13 cellular contexts compared by ENCODE assay signal in the genomic region with DNA sequence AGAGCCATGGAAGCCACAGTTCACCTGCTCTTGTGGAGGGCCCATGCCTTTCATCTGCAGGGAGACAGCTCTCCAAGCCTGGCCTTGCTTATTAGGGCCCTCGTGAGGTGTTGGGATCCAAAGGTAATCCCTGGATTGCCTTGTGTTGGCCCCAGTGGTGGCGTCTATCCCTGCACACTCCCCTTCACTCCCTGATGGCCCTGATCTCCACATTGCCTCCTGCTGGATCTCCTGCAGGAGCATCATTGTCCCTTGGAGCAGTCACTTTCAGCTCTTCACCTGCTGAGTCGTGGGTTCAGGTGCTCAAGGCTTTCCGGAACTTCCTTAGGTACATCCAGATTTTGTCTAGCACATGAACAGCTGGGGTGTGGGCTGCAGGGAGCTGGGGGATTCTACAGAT. TPM values are rescaled to one million over a fixed set of nuclear protein-coding genes. Genes with fewer than 3 reads are reported as not detected.
DNase-seq lines count a peak whose midpoint lies in the region; ATAC-seq and TF ChIP-seq lines count a peak whose summit lies in the region.
"Had no signal": no experiment of that assay in that cellular context is flagged by ENCODE, and none has a peak within 500 bp of the region (broad histone marks: within the 10 kb centered on the region; RNA-seq: fewer than 3 reads in every experiment).

No MANE protein-coding gene starts in this region.

- intact Hi-C loops in heart left ventricle (cut with DNase I) (loop anchor here in 2 of 10 donors (10.0 kb wide), 1 partner anchor 274 kb away; no protein-coding TSS in a partner anchor), Right ventricle myocardium inferior (cut with DNase I) (no loop called here), posterior vena cava (cut with DNase I) (loop anchor here in 1 of 2 donors (5.0 kb wide), 1 partner anchor 272 kb away; no protein-coding TSS in a partner anchor)

- TF ChIP-seq CTCF in heart left ventricle (IDR thresholded peaks at IDR 0.05): no peak
- TF ChIP-seq CTCF in upper lobe of left lung (IDR thresholded peaks at IDR 0.05): no peak

- H3K27ac ChIP-seq in heart left ventricle: peak overlapping the region in 11 of 12 donors; percentile 61 to 87 (median 80)
- H3K27ac ChIP-seq in caudate nucleus (ENCODE audit: low read depth, low read length): peak overlapping the region; percentile 60
- H3K27ac ChIP-seq in muscle layer of duodenum (ENCODE audit: low read length): peak overlapping the region; percentile 77
- H3K27ac ChIP-seq in upper lobe of left lung: peak overlapping the region; percentile 70 to 87 (median 86)

- DNase-seq in heart left ventricle (peak in 1 of 5 donors; percentile 18), Right ventricle myocardium inferior (ENCODE audit: missing footprints) (no peak), caudate nucleus (lab: John Stamatoyannopoulos, UW) (no peak), upper lobe of left lung (no peak), SHP77 treated with DMSO at 0.1 percent for 48 hours (lab: John Stamatoyannopoulos, UW) (no peak), posterior vena cava (ENCODE audit: low spot score) (no peak)
- DNase-seq in activated naive CD4-positive, alpha-beta T cell treated with Interleukin-2 at 50 U/mL for 16 hours: no peak
- DNase-seq: activated CD4-positive, alpha-beta T cell treated with anti-CD3 and anti-CD28 coated beads for 36 hours; central memory CD4-positive, alpha-beta T cell; immature natural killer cell; NCI-H2107; small intestine had no signal

- no peak for TF ChIP-seq POLR2A in heart left ventricle (IDR thresholded peaks at IDR 0.05)
- no peak for TF ChIP-seq POLR2A in upper lobe of left lung (IDR thresholded peaks at IDR 0.05)

- H3K27me3 ChIP-seq in heart left ventricle (no peaks in the 10 kb centered on the region), muscle layer of duodenum (ENCODE audit: low read depth, low read length) (no peaks in the 10 kb centered on the region), upper lobe of left lung (no peaks in the 10 kb centered on the region)

- TF ChIP-seq EP300 in upper lobe of left lung (IDR thresholded peaks at IDR 0.05): no peak

- 88 to 96% (median 93%) methylated on average over 3 to 4 of the region's 4 CpGs for WGBS in heart left ventricle, 4 donors
- 84 to 89% methylated on average over 4 of the region's 4 CpGs for WGBS in upper lobe of left lung, 2 donors

- peaks cover 0 to 7% (median 0%) of the 10 kb centered on the region in 9 donors for H3K36me3 ChIP-seq in heart left ventricle
- no peaks in the 10 kb centered on the region for H3K36me3 ChIP-seq in muscle layer of duodenum (ENCODE audit: control insufficient read depth in 1 of 2, insufficient read depth in 2 of 2, low read length in 2 of 2)
- H3K36me3 ChIP-seq in upper lobe of left lung: peaks cover 0 to 2% (median 0%) of the 10 kb centered on the region in 4 donors

- H3K4me1 ChIP-seq in heart left ventricle (peaks cover 9 to 64% (median 31%) of the 10 kb centered on the region in 12 donors), muscle layer of duodenum (ENCODE audit: control insufficient read depth in 1 of 2, insufficient read depth in 2 of 2, low read length in 2 of 2) (peaks cover 16 to 19% of the 10 kb centered on the region in 2 donors), upper lobe of left lung (peaks cover 30 to 56% (median 49%) of the 10 kb centered on the region in 4 donors)

- H3K9me3 ChIP-seq in heart left ventricle (no peaks in the 10 kb centered on the region), muscle layer of duodenum (ENCODE audit: control insufficient read depth in 1 of 2, low read length in 2 of 2) (no peaks in the 10 kb centered on the region), upper lobe of left lung (no peaks in the 10 kb centered on the region)

- ATAC-seq in heart left ventricle (no peak), Right ventricle myocardium inferior (no peak), upper lobe of left lung (ENCODE audit: low FRiP score in 2 of 2) (no peak)
- ATAC-seq: activated CD4-positive, alpha-beta T cell treated with anti-CD3 and anti-CD28 coated beads for 36 hours had no signal

- H3K4me3 ChIP-seq in heart left ventricle (no peak overlapping the region), muscle layer of duodenum (ENCODE audit: low read depth in 1 of 2, low read length in 2 of 2) (no peak overlapping the region), upper lobe of left lung (no peak overlapping the region)

RNA-seq across cellular contexts. Expression of gene PPCDC, which starts 7.0 kb away (rescaled TPM):
- total RNA-seq in heart left ventricle: 10 to 100 TPM in 2 of 9 donors, 1 to 10 TPM in 7; 3.6 to 13.0 (median 4.9) TPM
- polyA plus RNA-seq in heart left ventricle: 1 to 10 TPM; 8.2 to 9.3 TPM
- total RNA-seq in Right ventricle myocardium inferior: 5.2 TPM
- total RNA-seq in upper lobe of left lung: 10 to 100 TPM in 4 of 6 donors, 1 to 10 TPM in 2; 8.2 to 21.0 (median 12.6) TPM
- 10 to 100 TPM in 1 of 2 donors, 1 to 10 TPM in 1; 9.2 to 11.0 TPM for total RNA-seq in posterior vena cava

RNA-seq across cellular contexts. Expression of gene SCAMP5, which starts 35.1 kb away (rescaled TPM):
- total RNA-seq in heart left ventricle (1 to 10 TPM; 1.7 to 7.1 (median 4.2) TPM), Right ventricle myocardium inferior (1.9 TPM), upper lobe of left lung (10 to 100 TPM in 1 of 6 donors, 1 to 10 TPM in 5; 1.0 to 12.3 (median 3.0) TPM), posterior vena cava (1 to 10 TPM; 2.4 to 2.9 TPM)
- 1 to 10 TPM in 1 of 2 donors, under 1 TPM in 1; 0.91 to 7.4 TPM for polyA plus RNA-seq in heart left ventricle
- polyA plus RNA-seq: immature natural killer cell had no signal
